Comparison of ENCODE assay signal across 8 cellular contexts in the genomic region with DNA sequence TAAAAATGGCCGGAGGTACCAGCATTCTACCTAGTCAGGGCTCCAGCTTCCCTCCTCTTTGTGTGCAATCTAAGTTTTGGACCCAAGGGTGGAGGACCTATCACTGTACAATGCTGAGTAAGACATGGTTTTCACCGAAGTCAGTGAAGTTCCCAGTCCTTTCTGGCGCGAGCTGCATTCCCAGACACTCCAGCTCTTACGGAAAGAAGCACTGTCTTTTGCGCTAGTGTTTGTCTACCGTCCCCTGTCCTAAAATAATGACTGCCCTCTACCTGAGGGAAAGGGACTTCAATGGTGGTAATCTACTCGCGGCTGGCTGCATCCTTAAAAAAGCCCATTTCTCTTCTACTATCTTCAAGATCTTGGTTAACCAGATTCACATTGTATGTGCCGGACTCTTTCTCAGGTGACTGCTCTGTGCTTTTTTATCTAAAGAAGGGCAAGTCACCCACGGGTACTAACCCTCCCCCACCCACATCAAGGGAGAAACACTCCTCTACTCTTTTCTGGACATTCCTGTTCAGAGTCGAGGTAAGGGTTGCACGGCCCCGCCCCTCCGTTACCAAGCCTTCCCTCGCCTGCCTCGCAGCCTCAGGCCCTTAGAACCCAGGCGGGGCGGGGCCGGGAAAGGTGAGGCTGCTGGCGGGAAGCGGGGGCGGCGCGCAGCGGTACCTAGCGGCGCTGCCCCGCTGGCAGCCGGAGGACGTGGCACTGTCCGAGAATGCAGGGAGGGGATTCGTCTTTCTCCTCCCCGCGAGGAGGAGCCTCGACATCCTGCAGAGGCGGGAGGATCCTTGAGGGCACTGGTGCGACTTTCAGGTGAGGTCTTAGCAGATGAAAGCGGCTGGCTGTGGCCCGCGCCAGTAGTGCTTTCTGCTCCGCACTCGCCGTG.
A peak's percentile ranks its signal among the peaks of the same experiment; 100 is the strongest.
DNase-seq lines count a peak whose midpoint lies in the region; ATAC-seq and TF ChIP-seq lines count a peak whose summit lies in the region.
"Not testable (repeated sequence)": the region's sequence is repeated elsewhere in the genome, so short reads cannot be mapped to it uniquely, and the experiment has no call there.

No MANE protein-coding gene starts in this region.

- POLR2A ChIA-PET in SK-N-SH (lab: Yijun Ruan, JAX) = not testable (repeated sequence)

- not testable (repeated sequence) for H4K20me1 ChIP-seq in SK-N-SH (ENCODE audit: insufficient read depth)

- not testable (repeated sequence) for H3K79me2 ChIP-seq in SK-N-SH (ENCODE audit: insufficient read depth)

- peak; percentile 76 for ATAC-seq in HG02588 (IDR thresholded peaks at IDR 0.05; ENCODE audit: unreplicated experiment)

- H3K4me1 Mint-ChIP-seq in activated naive CD4-positive, alpha-beta T cell treated with anti-CD3 and anti-CD28 coated beads for 36 hours (ENCODE audit: low read depth) = peaks cover 13% of the 10 kb centered on the region
- H3K4me1 Mint-ChIP-seq in stimulated activated naive CD8-positive, alpha-beta T cell treated with anti-CD3 and anti-CD28 coated beads, Interleukin-15, Interleukin-2, amounts not matched to agents 100 ng/mL and 50 ng/mL, for 24 hours (ENCODE audit: low read depth) = peaks cover 16% of the 10 kb centered on the region

- H3F3A ChIP-seq in SK-N-SH (replicated peaks; ENCODE audit: insufficient read depth) = not testable (repeated sequence)

- H2AFZ ChIP-seq in SK-N-SH (ENCODE audit: low read depth) = peak overlapping the region; percentile 93; the same call in 1 of the 2 replicates

- H3K9me3 Mint-ChIP-seq in activated naive CD4-positive, alpha-beta T cell treated with anti-CD3 and anti-CD28 coated beads for 36 hours; stimulated activated naive CD8-positive, alpha-beta T cell treated with anti-CD3 and anti-CD28 coated beads, Interleukin-15, Interleukin-2, amounts not matched to agents 100 ng/mL and 50 ng/mL, for 24 hours: not testable (repeated sequence)

- TF ChIP-seq EP300 in SK-N-SH (IDR thresholded peaks at IDR 0.05; ENCODE audit: borderline replicate concordance in 1 of 2, low read depth in 1 of 2, low read length in 1 of 2) = not testable (repeated sequence)

- not testable (repeated sequence) for H3K9me2 ChIP-seq in SK-N-SH

- not testable (repeated sequence) for H3K9me3 ChIP-seq in SK-N-SH, neutrophil

- H3K4me3 Mint-ChIP-seq in activated naive CD4-positive, alpha-beta T cell treated with anti-CD3 and anti-CD28 coated beads for 36 hours = peak overlapping the region; percentile 80
- peak overlapping the region; percentile 82 for H3K4me3 Mint-ChIP-seq in stimulated activated naive CD8-positive, alpha-beta T cell treated with anti-CD3 and anti-CD28 coated beads, Interleukin-15, Interleukin-2, amounts not matched to agents 100 ng/mL and 50 ng/mL, for 24 hours

- H3K4me1 ChIP-seq in SK-N-SH (ENCODE audit: control insufficient read depth in 1 of 2, insufficient read depth in 2 of 2, low read depth in 1 of 2, low read length in 1 of 2) = not testable (repeated sequence)
- H3K4me1 ChIP-seq in neutrophil (ENCODE audit: control insufficient read depth in 1 of 2, insufficient read depth in 1 of 2, low read depth in 1 of 2, low read length in 1 of 2) = peaks cover 4 to 10% of the 10 kb centered on the region in 2 experiments

- H3K4me3 ChIP-seq in SK-N-SH (ENCODE audit: low read depth in 2 of 2, low read length in 1 of 2) (peak overlapping the region; percentile 54 to 65), neutrophil (ENCODE audit: low read depth in 1 of 2, low read length in 1 of 2) (peak overlapping the region; percentile 57 to 59)

- peak overlapping the region; percentile 66 for H3K9ac ChIP-seq in SK-N-SH

- peak overlapping the region; percentile 77; the same call in 1 of the 2 replicates for H3K4me2 ChIP-seq in SK-N-SH

- H3K36me3 Mint-ChIP-seq in activated naive CD4-positive, alpha-beta T cell treated with anti-CD3 and anti-CD28 coated beads for 36 hours (ENCODE audit: low read depth); stimulated activated naive CD8-positive, alpha-beta T cell treated with anti-CD3 and anti-CD28 coated beads, Interleukin-15, Interleukin-2, amounts not matched to agents 100 ng/mL and 50 ng/mL, for 24 hours (ENCODE audit: low read depth): not testable (repeated sequence)

- H3K27ac ChIP-seq in SK-N-SH (ENCODE audit: low read depth in 2 of 2, low read length in 1 of 2) = peak overlapping the region; percentile 55 to 70; a peak in 3 of 4 replicates
- not testable (repeated sequence) for H3K27ac ChIP-seq in neutrophil

- H3K27me3 ChIP-seq in SK-N-SH (ENCODE audit: insufficient read depth) = not testable (repeated sequence)
- H3K27me3 ChIP-seq in neutrophil = peaks cover 12% of the 10 kb centered on the region

- not testable (repeated sequence) for TF ChIP-seq RAD21 in SK-N-SH (IDR thresholded peaks at IDR 0.05; ENCODE audit: low read length)

- DNase-seq in ELR (ENCODE audit: low read depth) = peak; percentile 86
- peak; percentile 93 for DNase-seq in NAMALWA (ENCODE audit: low spot score)
- DNase-seq in SK-N-SH = not testable (repeated sequence)
- peak; percentile 82 for DNase-seq in activated naive CD4-positive, alpha-beta T cell treated with anti-CD3 and anti-CD28 coated beads for 36 hours
- peak; percentile 87 for DNase-seq in glomerular visceral epithelial cell (ENCODE audit: extremely low spot score)

- 1% methylated on average over 16 of the region's 44 CpGs for WGBS in SK-N-SH (ENCODE audit: low lambda C conversion rate)

- H3K27me3 Mint-ChIP-seq in activated naive CD4-positive, alpha-beta T cell treated with anti-CD3 and anti-CD28 coated beads for 36 hours (ENCODE audit: low read depth); stimulated activated naive CD8-positive, alpha-beta T cell treated with anti-CD3 and anti-CD28 coated beads, Interleukin-15, Interleukin-2, amounts not matched to agents 100 ng/mL and 50 ng/mL, for 24 hours: not testable (repeated sequence)

- intact Hi-C loops in activated naive CD4-positive, alpha-beta T cell treated with anti-CD3 and anti-CD28 coated beads for 36 hours (cut with micrococcal nuclease) = not testable (repeated sequence)

- H3K27ac Mint-ChIP-seq in activated naive CD4-positive, alpha-beta T cell treated with anti-CD3 and anti-CD28 coated beads for 36 hours = peak overlapping the region; percentile 81
- H3K27ac Mint-ChIP-seq in stimulated activated naive CD8-positive, alpha-beta T cell treated with anti-CD3 and anti-CD28 coated beads, Interleukin-15, Interleukin-2, amounts not matched to agents 100 ng/mL and 50 ng/mL, for 24 hours = peak overlapping the region; percentile 83

- not testable (repeated sequence) for TF ChIP-seq CTCF in SK-N-SH (IDR thresholded peaks at IDR 0.05); neutrophil (IDR thresholded peaks at IDR 0.05)

- not testable (repeated sequence) for H3K36me3 ChIP-seq in SK-N-SH (replicated peaks in 1 of 2; ENCODE audit: control insufficient read depth in 1 of 2, insufficient read depth in 2 of 2, low read length in 1 of 2); neutrophil

- CTCF ChIA-PET in SK-N-SH (lab: Yijun Ruan, JAX); activated naive CD4-positive, alpha-beta T cell treated with anti-CD3 and anti-CD28 coated beads for 36 hours (lab: Charles Lee): not testable (repeated sequence)
